ENCODE assay signal across 23 cellular contexts in the genomic region with DNA sequence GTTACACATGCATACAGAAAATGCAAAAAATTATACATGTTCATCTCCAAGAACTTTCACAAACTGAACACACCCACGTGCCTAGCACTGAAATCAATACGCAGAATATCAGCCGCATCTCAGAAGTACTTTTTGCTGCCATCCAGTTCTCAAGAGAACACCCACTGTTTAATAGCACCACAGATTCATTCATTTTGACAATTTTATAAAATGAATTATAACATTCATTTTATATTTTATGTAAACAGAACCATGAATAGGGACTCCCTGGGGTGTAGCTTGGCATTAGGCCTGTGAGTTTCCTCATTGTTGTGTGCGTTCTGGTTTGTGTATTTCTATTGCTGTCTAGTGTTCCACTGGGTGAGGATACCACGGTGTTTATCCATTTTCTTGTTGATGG.
"Had no signal": no experiment of that assay in that cellular context is flagged by ENCODE, and none has a peak within 500 bp of the region (broad histone marks: within the 10 kb centered on the region; RNA-seq: fewer than 3 reads in every experiment).

No MANE protein-coding gene starts in this region.

- H3K36me3 ChIP-seq: brain microvascular endothelial cell, lower lobe of right lung, neutrophil, right lobe of liver, stomach had no signal

- ATAC-seq: activated CD4-positive, CD25-positive, alpha-beta regulatory T cell treated with anti-CD3 and anti-CD28 coated beads, Interleukin-2, amount 50 U/mL, for 24 hours; lower lobe of right lung; natural killer cell; right lobe of liver had no signal

- H3K9me3 ChIP-seq: lower lobe of right lung, neutrophil, right lobe of liver, stomach had no signal

- H3K4me3 ChIP-seq: coronary artery, lower lobe of right lung, right lobe of liver, smooth muscle cell, stomach had no signal

- H3K4me1 ChIP-seq: lower lobe of right lung, parathyroid adenoma, right lobe of liver, stomach had no signal

- H3K27ac ChIP-seq: brain microvascular endothelial cell, coronary artery, lower lobe of right lung, neutrophil, parathyroid adenoma, right lobe of liver, stomach had no signal

- DNase-seq: activated CD4-positive, alpha-beta T cell treated with anti-CD3 and anti-CD28 coated beads, Interleukin-2, amount 50 U/mL, for 1 hour; activated CD8-positive, alpha-beta memory T cell treated with anti-CD3 and anti-CD28 coated beads for 24 hours; activated CD8-positive, alpha-beta memory T cell treated with anti-CD3 and anti-CD28 coated beads, Interleukin-2, amount 50 U/mL, for 48 hours; activated effector memory CD4-positive, alpha-beta T cell treated with Interleukin-2 at 50 U/mL for 16 hours; activated naive CD4-positive, alpha-beta T cell treated with anti-CD3 and anti-CD28 coated beads, Interleukin-2, amount 10 ng/mL, durations not matched to agents 7 days and 5 days; activated T-cell treated with anti-CD3 and anti-CD28 coated beads, Interleukin-2, amount 50 U/mL, for 48 hours; aorta; brain microvascular endothelial cell; central memory CD4-positive, alpha-beta T cell; erythroblast; hypothalamus; islet precursor cell; lower lobe of right lung; natural killer cell; right lobe of liver; stimulated activated CD4-positive, alpha-beta T cell treated with anti-CD3 and anti-CD28 coated beads, Interleukin-4, amount 100 ng/mL, for 1 hour; stomach; trophoblast cell had no signal

- H3K27me3 ChIP-seq: brain microvascular endothelial cell, neutrophil, right lobe of liver, stomach had no signal
